20 cellular contexts compared by ENCODE assay signal in genomic region chr12:83574142-83574541, GRCh38.
DNase-seq lines count a peak whose midpoint lies in the region; ATAC-seq and TF ChIP-seq lines count a peak whose summit lies in the region.
"Had no signal": no experiment of that assay in that cellular context is flagged by ENCODE, and none has a peak within 500 bp of the region (broad histone marks: within the 10 kb centered on the region; RNA-seq: fewer than 3 reads in every experiment).

No MANE protein-coding gene starts in this region.

- no peak overlapping the region for H2BK15ac ChIP-seq in mesendoderm (replicated peaks; ENCODE audit: low read depth)

- H3K56ac ChIP-seq in mesendoderm (ENCODE audit: low read length): no peak overlapping the region

- BruUV-seq in HCT116 (replicated peaks; lab: Mats Ljungman, UMichigan) (no TSS peak), PC-3 (replicated peaks; lab: Mats Ljungman, UMichigan) (no TSS peak)

- no peak overlapping the region for H3K23ac ChIP-seq in mesendoderm (ENCODE audit: low read length)

- H2AFZ ChIP-seq in HCT116 (ENCODE audit: low read depth, low read length, poor library complexity, severe bottlenecking): peak overlapping the region; percentile 10
- no peak overlapping the region for H2AFZ ChIP-seq in PC-3 (ENCODE audit: low read length)
- H2AFZ ChIP-seq in hepatocyte: no peak overlapping the region
- H2AFZ ChIP-seq: GM23248 had no signal

- no peak overlapping the region for H3K9ac ChIP-seq in HCT116 (ENCODE audit: low read length)
- no peak overlapping the region for H3K9ac ChIP-seq in PC-3 (ENCODE audit: low read length)
- H3K9ac ChIP-seq in mesendoderm (ENCODE audit: low read length): no peak overlapping the region
- H3K9ac ChIP-seq: BLaER1, GM23248 had no signal

- H2BK120ac ChIP-seq in mesendoderm (ENCODE audit: low read depth, low read length): no peak overlapping the region

- no peak overlapping the region for H2AK5ac ChIP-seq in mesendoderm (ENCODE audit: low read length)

- H3K9me3 ChIP-seq in HCT116 (ENCODE audit: control insufficient read depth in 1 of 2, insufficient read depth in 1 of 2, low read depth in 1 of 2, low read length in 2 of 2) (no peaks in the 10 kb centered on the region), PC-3 (ENCODE audit: low read length) (no peaks in the 10 kb centered on the region), hepatocyte (ENCODE audit: low read depth) (no peaks in the 10 kb centered on the region)
- H3K9me3 ChIP-seq: BLaER1, Caco-2 had no signal

- no peak for TF ChIP-seq CTCF in HCT116 (IDR thresholded peaks at IDR 0.05 in 2 of 3, conservative IDR thresholded peaks at IDR 0.05 in 1 of 3; ENCODE audit: borderline replicate concordance in 1 of 3, insufficient read depth in 1 of 3, low read depth in 2 of 3, low read length in 2 of 3)
- no peak for TF ChIP-seq CTCF in PC-3 (conservative IDR thresholded peaks at IDR 0.05; ENCODE audit: low read depth, low read length)
- TF ChIP-seq CTCF in epithelial cell of esophagus (IDR thresholded peaks at IDR 0.05; ENCODE audit: insufficient read depth, low read depth, low read length, missing control alignments): no peak
- no peak for TF ChIP-seq CTCF in hepatocyte (IDR thresholded peaks at IDR 0.05; ENCODE audit: poor library complexity)

- DNase-seq in HCT116 (ENCODE audit: low read depth, low spot score) (no peak), PC-3 (peak; percentile 11), epithelial cell of esophagus (ENCODE audit: low read depth) (peak; percentile 7), hepatocyte (ENCODE audit: low spot score) (no peak), NCI-H748 treated with DMSO at 0.1 percent for 48 hours (lab: John Stamatoyannopoulos, UW) (no peak), RKO (ENCODE audit: low spot score) (no peak), mesendoderm (no peak), SKM-1 treated with dmso at 0.1 percent for 144 hours (lab: John Stamatoyannopoulos, UW; ENCODE audit: unreplicated experiment) (no peak)
- DNase-seq: Caco-2; CD4-positive, CD25-positive, alpha-beta regulatory T cell; CD8-positive, alpha-beta T cell; DMS 273 treated with DMSO at 0.1 percent for 48 hours; DMS79; GDM1; H7; HCEC 1CT had no signal

- H3K4me1 ChIP-seq in HCT116 (ENCODE audit: control insufficient read depth in 1 of 2, insufficient read depth in 2 of 2, low read length in 2 of 2): peaks cover 9 to 22% of the 10 kb centered on the region in 2 experiments; a peak in 3 of 4 replicates
- H3K4me1 ChIP-seq in PC-3 (ENCODE audit: insufficient read depth, low read length): peaks cover 13% of the 10 kb centered on the region
- H3K4me1 ChIP-seq in hepatocyte (ENCODE audit: insufficient read depth): no peaks in the 10 kb centered on the region
- H3K4me1 ChIP-seq in mesendoderm (ENCODE audit: control insufficient read depth, low read depth, low read length): no peaks in the 10 kb centered on the region
- H3K4me1 ChIP-seq: BLaER1, Caco-2 had no signal

- POLR2A ChIA-PET in HCT116 (lab: Charles Lee) (no interaction called here), PC-3 (lab: Charles Lee; ENCODE audit: unreplicated experiment) (no interaction called here)

- ATAC-seq in HCT116: peak; percentile 64
- ATAC-seq in PC-3: peak; percentile 19; the same call in 1 of the 2 replicates
- ATAC-seq: CD8-positive, alpha-beta T cell; GM12878 had no signal

- H3K27me3 ChIP-seq in HCT116 (ENCODE audit: insufficient read depth, low read length): no peaks in the 10 kb centered on the region
- H3K27me3 ChIP-seq in PC-3 (ENCODE audit: low read length): no peaks in the 10 kb centered on the region
- no peaks in the 10 kb centered on the region for H3K27me3 ChIP-seq in hepatocyte
- H3K27me3 ChIP-seq in mesendoderm (ENCODE audit: insufficient read depth, low read length, poor library complexity): no peaks in the 10 kb centered on the region
- H3K27me3 ChIP-seq: BLaER1 had no signal

- H3K4me3 ChIP-seq in HCT116 (replicated peaks in 1 of 2; ENCODE audit: low read depth in 1 of 2, low read length in 2 of 2): peak overlapping the region in 1 of 2 experiments; percentile 8; a peak in 1 of 4 replicates
- H3K4me3 ChIP-seq in PC-3 (ENCODE audit: low read length): no peak overlapping the region
- no peak overlapping the region for H3K4me3 ChIP-seq in epithelial cell of esophagus (ENCODE audit: low read length)
- H3K4me3 ChIP-seq in hepatocyte: no peak overlapping the region
- no peak overlapping the region for H3K4me3 ChIP-seq in mesendoderm (ENCODE audit: low read length)
- H3K4me3 ChIP-seq: BLaER1, GM12878, GM23248 had no signal

- H3K79me1 ChIP-seq in mesendoderm (ENCODE audit: low read length): no peaks in the 10 kb centered on the region

- no peak overlapping the region for H4K5ac ChIP-seq in mesendoderm (ENCODE audit: low read length)

- H3K27ac ChIP-seq in HCT116 (ENCODE audit: low read depth, low read length): no peak overlapping the region
- H3K27ac ChIP-seq in PC-3 (ENCODE audit: low read length): no peak overlapping the region
- peak overlapping the region; percentile 12 for H3K27ac ChIP-seq in hepatocyte
- H3K27ac ChIP-seq in mesendoderm (ENCODE audit: low read depth, low read length): no peak overlapping the region
- H3K27ac ChIP-seq: BLaER1, C4-2B, GM23248 had no signal

- CTCF ChIA-PET in HCT116 (lab: Charles Lee): no interaction called here
- CTCF ChIA-PET in PC-3 (lab: Charles Lee): no interaction called here

- TF ChIP-seq RAD21 in HCT116 (IDR thresholded peaks at IDR 0.05; ENCODE audit: low read depth): no peak

- TF ChIP-seq POLR2A in HCT116 (IDR thresholded peaks at IDR 0.05; ENCODE audit: borderline replicate concordance, extremely low read depth, insufficient read depth, insufficient read length): no peak

- no peaks in the 10 kb centered on the region for H3K79me2 ChIP-seq in HCT116 (ENCODE audit: insufficient read depth, low read length)
- H3K79me2 ChIP-seq in PC-3 (ENCODE audit: low read length): no peaks in the 10 kb centered on the region
- H3K79me2 ChIP-seq in hepatocyte: no peaks in the 10 kb centered on the region
- no peaks in the 10 kb centered on the region for H3K79me2 ChIP-seq in mesendoderm (ENCODE audit: control insufficient read depth, insufficient read depth, low read length)

- H4K8ac ChIP-seq in mesendoderm (ENCODE audit: low read depth, low read length): no peak overlapping the region

- no peaks in the 10 kb centered on the region for H3K9me2 ChIP-seq in HCT116 (ENCODE audit: insufficient read depth)
- no peaks in the 10 kb centered on the region for H3K9me2 ChIP-seq in PC-3 (replicated peaks; ENCODE audit: low read length)
- H3K9me2 ChIP-seq in hepatocyte (replicated peaks; ENCODE audit: insufficient read depth): no peaks in the 10 kb centered on the region

- RAD21 ChIA-PET in HCT116 (lab: Charles Lee; ENCODE audit: low non-redundant PET in 1 of 2, low total read pairs in 2 of 2, uncharacterized antibody in 2 of 2, unreplicated experiment in 2 of 2): no interaction called here

- H3K4ac ChIP-seq in mesendoderm (ENCODE audit: low read depth, low read length): no peak overlapping the region

- H3K4me2 ChIP-seq in HCT116 (ENCODE audit: low read length) (peak overlapping the region; percentile 48), PC-3 (ENCODE audit: low read length) (peak overlapping the region; percentile 38; the same call in 1 of the 2 replicates), hepatocyte (no peak overlapping the region), mesendoderm (ENCODE audit: low read length) (no peak overlapping the region)
- H3K4me2 ChIP-seq: BLaER1 had no signal

- WGBS in hepatocyte (ENCODE audit: low lambda C conversion rate, missing lambda C conversion rate): 83% methylated on average over 2 of the region's 2 CpGs
- WGBS in mesendoderm (ENCODE audit: extremely low coverage, insufficient coverage, low lambda C conversion rate): no CpG with 5 or more reads among the region's 2 CpGs

- intact Hi-C loops in HCT116 (cut with micrococcal nuclease): no loop called here
- intact Hi-C loops in PC-3 (cut with micrococcal nuclease): no loop called here

- no peak overlapping the region for H3K18ac ChIP-seq in mesendoderm (ENCODE audit: low read length)

- no peak overlapping the region for H2BK5ac ChIP-seq in mesendoderm (ENCODE audit: low read length)

- H3K36me3 ChIP-seq in HCT116 (ENCODE audit: control insufficient read depth in 1 of 2, insufficient read depth in 2 of 2, low read length in 2 of 2): no peaks in the 10 kb centered on the region
- no peaks in the 10 kb centered on the region for H3K36me3 ChIP-seq in PC-3 (ENCODE audit: low read depth, low read length)
- no peaks in the 10 kb centered on the region for H3K36me3 ChIP-seq in hepatocyte (replicated peaks; ENCODE audit: insufficient read depth, low read depth)
- H3K36me3 ChIP-seq in mesendoderm (ENCODE audit: control insufficient read depth, insufficient read depth, low read length): no peaks in the 10 kb centered on the region
- H3K36me3 ChIP-seq: BLaER1 had no signal

- H3F3A ChIP-seq in PC-3 (ENCODE audit: low read length, unreplicated experiment): no peaks in the 10 kb centered on the region

- H4K20me1 ChIP-seq in HCT116 (ENCODE audit: insufficient read depth): no peaks in the 10 kb centered on the region
- H4K20me1 ChIP-seq in PC-3 (ENCODE audit: low read length): no peaks in the 10 kb centered on the region
- no peaks in the 10 kb centered on the region for H4K20me1 ChIP-seq in hepatocyte (ENCODE audit: insufficient read depth, poor library complexity, severe bottlenecking)
- H4K20me1 ChIP-seq: BLaER1 had no signal

TF ChIP-seq in HCT116, 20 proteins besides CTCF, POLR2A, EP300 and RAD21 (continues in another document):
- TF ChIP-seq EZH2 (IDR thresholded peaks at IDR 0.05) (no peak), SP1 (IDR thresholded peaks at IDR 0.05; ENCODE audit: low read depth) (no peak), EGR1 (IDR thresholded peaks at IDR 0.05; ENCODE audit: low read depth) (no peak), EZH2phosphoT487 (IDR thresholded peaks at IDR 0.05; ENCODE audit: borderline replicate concordance) (no peak), ZFX (IDR thresholded peaks at IDR 0.05) (no peak), YY1 (IDR thresholded peaks at IDR 0.05; ENCODE audit: extremely low read depth, insufficient replicate concordance, low read depth, low read length) (no peak), CBX3 (IDR thresholded peaks at IDR 0.05; ENCODE audit: low read depth) (no peak), CEBPB (IDR thresholded peaks at IDR 0.05; ENCODE audit: low read depth) (no peak), JUND (IDR thresholded peaks at IDR 0.05) (no peak)
- TF ChIP-seq, protein P1, sequence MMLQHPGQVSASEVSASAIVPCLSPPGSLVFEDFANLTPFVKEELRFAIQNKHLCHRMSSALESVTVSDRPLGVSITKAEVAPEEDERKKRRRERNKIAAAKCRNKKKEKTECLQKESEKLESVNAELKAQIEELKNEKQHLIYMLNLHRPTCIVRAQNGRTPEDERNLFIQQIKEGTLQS (IDR thresholded peaks at IDR 0.05): no peak

Comparison
In these comparisons a context has a peak if more than half of its experiments do, and no peak if none do; other contexts are left out.
1. DNase-seq: peak in PC-3 (single experiment) and epithelial cell of esophagus (single experiment); none in HCT116 (single experiment), hepatocyte (single experiment), NCI-H748 treated with DMSO at 0.1 percent for 48 hours (single experiment), RKO (single experiment), mesendoderm (single experiment) and SKM-1 treated with dmso at 0.1 percent for 144 hours (single experiment).
2. H3K4me2 ChIP-seq: peak in HCT116 (single experiment) and PC-3 (single experiment); none in hepatocyte (single experiment) and mesendoderm (single experiment).